16 cellular contexts compared by ENCODE assay signal in genomic region chr5:133921069-133921468, GRCh38. TPM values are rescaled to one million over a fixed set of nuclear protein-coding genes. Genes with fewer than 3 reads are reported as not detected.
DNase-seq lines count a peak whose midpoint lies in the region; ATAC-seq, FAIRE-seq and TF ChIP-seq lines count a peak whose summit lies in the region.
"Had no signal": no experiment of that assay in that cellular context is flagged by ENCODE, and none has a peak within 500 bp of the region (broad histone marks: within the 10 kb centered on the region; RNA-seq: fewer than 3 reads in every experiment).

No MANE protein-coding gene starts in this region.

- TF ChIP-seq CTCF in OCI-LY7 (conservative IDR thresholded peaks at IDR 0.05; ENCODE audit: low read length) (no peak), K562 (IDR thresholded peaks at IDR 0.05 in 2 of 3, conservative IDR thresholded peaks at IDR 0.05 in 1 of 3; ENCODE audit: insufficient read depth in 2 of 3, low read depth in 1 of 3, low read length in 3 of 3) (no peak)

- no peak for DNase-seq in activated naive CD4-positive, alpha-beta T cell treated with anti-CD3 and anti-CD28 coated beads, Interleukin-2, amount 50 U/mL, for 16 hours
- DNase-seq in OCI-LY7 (ENCODE audit: low spot score) (no peak), K562 (ENCODE audit: extremely low read depth in 1 of 4, low spot score in 3 of 4) (no peak), NK-92 (lab: John Stamatoyannopoulos, UW; ENCODE audit: unreplicated experiment) (no peak)
- DNase-seq in stimulated activated naive CD8-positive, alpha-beta T cell treated with anti-CD3 and anti-CD28 coated beads, Interleukin-15, amount 100 ng/mL, for 72 hours = no peak
- DNase-seq in activated CD8-positive, alpha-beta memory T cell treated with anti-CD3 and anti-CD28 coated beads, Interleukin-2, amount 10 ng/mL, durations not matched to agents 7 days and 5 days = no peak
- DNase-seq: Caco-2; CD8-positive, alpha-beta memory T cell; GF-D8 had no signal

- no peak for TF ChIP-seq EP300 in K562 (IDR thresholded peaks at IDR 0.05; ENCODE audit: low read length)

- H3K79me2 ChIP-seq in OCI-LY7 (ENCODE audit: insufficient read depth, low read depth, low read length) (no peaks in the 10 kb centered on the region), K562 (ENCODE audit: control insufficient read depth, insufficient read depth, low read length) (no peaks in the 10 kb centered on the region)

- intact Hi-C loops in OCI-LY7 (cut with micrococcal nuclease; ENCODE audit: unreplicated experiment) (no loop called here), K562 (cut with micrococcal nuclease) (no loop called here)

- peaks cover 5% of the 10 kb centered on the region for H3K27me3 Mint-ChIP-seq in activated naive CD4-positive, alpha-beta T cell treated with anti-CD3 and anti-CD28 coated beads, Interleukin-2, amount 50 U/mL, for 24 hours
- no peaks in the 10 kb centered on the region for H3K27me3 Mint-ChIP-seq in stimulated activated naive CD8-positive, alpha-beta T cell treated with anti-CD3 and anti-CD28 coated beads, Interleukin-15, amount 100 ng/mL, for 72 hours
- H3K27me3 Mint-ChIP-seq in activated CD8-positive, alpha-beta memory T cell treated with anti-CD3 and anti-CD28 coated beads, Interleukin-2, amount 10 ng/mL, durations not matched to agents 7 days and 5 days = peaks cover 17% of the 10 kb centered on the region

- TF ChIP-seq POLR2A in K562 (conservative IDR thresholded peaks at IDR 0.05) = no peak

- H4K20me1 ChIP-seq in OCI-LY7 (ENCODE audit: insufficient read depth, low read length) = no peaks in the 10 kb centered on the region
- no peaks in the 10 kb centered on the region for H4K20me1 ChIP-seq in K562 (replicated peaks; ENCODE audit: control insufficient read depth, insufficient read depth, low read length)

- H3K27ac ChIP-seq in OCI-LY7 (ENCODE audit: low read depth, low read length, poor library complexity, severe bottlenecking) (no peak overlapping the region), K562 (ENCODE audit: extremely low read depth, low read depth, low read length) (no peak overlapping the region)
- H3K27ac ChIP-seq: A549, HL-60 had no signal

- H3K36me3 Mint-ChIP-seq in activated naive CD4-positive, alpha-beta T cell treated with anti-CD3 and anti-CD28 coated beads, Interleukin-2, amount 50 U/mL, for 24 hours = no peaks in the 10 kb centered on the region
- H3K36me3 Mint-ChIP-seq in activated CD8-positive, alpha-beta memory T cell treated with anti-CD3 and anti-CD28 coated beads, Interleukin-2, amount 10 ng/mL, durations not matched to agents 7 days and 5 days = no peaks in the 10 kb centered on the region
- H3K36me3 Mint-ChIP-seq: CD14-positive monocyte; CD8-positive, alpha-beta memory T cell had no signal

- H3K4me1 Mint-ChIP-seq in activated naive CD4-positive, alpha-beta T cell treated with anti-CD3 and anti-CD28 coated beads, Interleukin-2, amount 50 U/mL, for 24 hours = no peaks in the 10 kb centered on the region
- peaks cover 54% of the 10 kb centered on the region for H3K4me1 Mint-ChIP-seq in stimulated activated naive CD8-positive, alpha-beta T cell treated with anti-CD3 and anti-CD28 coated beads, Interleukin-15, amount 100 ng/mL, for 72 hours
- H3K4me1 Mint-ChIP-seq in activated CD8-positive, alpha-beta memory T cell treated with anti-CD3 and anti-CD28 coated beads, Interleukin-2, amount 10 ng/mL, durations not matched to agents 7 days and 5 days = peaks cover 5% of the 10 kb centered on the region
- H3K4me1 Mint-ChIP-seq: CD14-positive monocyte; CD8-positive, alpha-beta memory T cell had no signal

- ATAC-seq in K562 = no peak
- ATAC-seq in stimulated activated naive CD8-positive, alpha-beta T cell treated with anti-CD3 and anti-CD28 coated beads, Interleukin-15, amount 100 ng/mL, for 72 hours = peak; percentile 38
- no peak for ATAC-seq in activated CD8-positive, alpha-beta memory T cell treated with anti-CD3 and anti-CD28 coated beads, Interleukin-2, amount 10 ng/mL, durations not matched to agents 7 days and 5 days
- ATAC-seq: A549 had no signal

- no peaks in the 10 kb centered on the region for H3K36me3 ChIP-seq in OCI-LY7 (ENCODE audit: insufficient read depth, low read length)
- no peaks in the 10 kb centered on the region for H3K36me3 ChIP-seq in K562 (ENCODE audit: control insufficient read depth, insufficient read depth, low read length)
- H3K36me3 ChIP-seq: HAP-1 had no signal

- POLR2A ChIA-PET in OCI-LY7 (lab: Charles Lee) (interaction anchor here (0.6 to 2.6 kb wide), 3 partner anchors 11 to 20 kb away, joined by 3 to 21 read pairs (median 4); no protein-coding TSS in a partner anchor), K562 (lab: Yijun Ruan, JAX) (interaction anchor here (0.6 kb wide), 1 partner anchor 17 kb away, joined by 3 read pairs; no protein-coding TSS in a partner anchor)

- no peak overlapping the region; the same call in 1 of the 2 replicates for H2AFZ ChIP-seq in OCI-LY7 (ENCODE audit: low read length)
- no peak overlapping the region for H2AFZ ChIP-seq in K562 (ENCODE audit: low read depth, low read length)

- H3K9me1 ChIP-seq in K562 (ENCODE audit: control insufficient read depth, insufficient read depth, low read length) = no peaks in the 10 kb centered on the region

- no TSS peak for BruUV-seq in OCI-LY7 (replicated peaks; lab: Mats Ljungman, UMichigan)
- BruUV-seq in K562 (replicated peaks; lab: Mats Ljungman, UMichigan) = no TSS peak

- H3K27ac Mint-ChIP-seq in activated naive CD4-positive, alpha-beta T cell treated with anti-CD3 and anti-CD28 coated beads, Interleukin-2, amount 50 U/mL, for 24 hours = peak overlapping the region; percentile 48
- no peak overlapping the region for H3K27ac Mint-ChIP-seq in stimulated activated naive CD8-positive, alpha-beta T cell treated with anti-CD3 and anti-CD28 coated beads, Interleukin-15, amount 100 ng/mL, for 72 hours
- no peak overlapping the region for H3K27ac Mint-ChIP-seq in activated CD8-positive, alpha-beta memory T cell treated with anti-CD3 and anti-CD28 coated beads, Interleukin-2, amount 10 ng/mL, durations not matched to agents 7 days and 5 days

- CTCF ChIA-PET in OCI-LY7 (lab: Charles Lee; ENCODE audit: unreplicated experiment) = no interaction called here
- CTCF ChIA-PET in K562 (lab: Yijun Ruan, JAX; ENCODE audit: low intra/inter-chr PET ratio) = no interaction called here
- CTCF ChIA-PET in activated CD8-positive, alpha-beta memory T cell treated with anti-CD3 and anti-CD28 coated beads, Interleukin-2, amount 10 ng/mL, durations not matched to agents 7 days and 5 days (lab: Charles Lee) = interaction anchor here (1.3 kb wide), 1 partner anchor 9 kb away, joined by 5 read pairs; no protein-coding TSS in a partner anchor

- 18% methylated on average over 4 of the region's 7 CpGs for WGBS in K562 (ENCODE audit: insufficient coverage, low coverage, missing lambda C conversion rate)

- no peak overlapping the region for H3K9ac ChIP-seq in K562 (ENCODE audit: insufficient read depth in 1 of 2, low read depth in 2 of 2, low read length in 2 of 2)

- TF ChIP-seq RAD21 in K562 (CRISPR knock-in tag; conservative IDR thresholded peaks at IDR 0.05 in 1 of 2, IDR thresholded peaks at IDR 0.05 in 1 of 2) = no peak

- FAIRE-seq in K562 (lab: Jason Lieb, UNC) = no peak
- FAIRE-seq: A549, GM19239, H1 had no signal

- H3K9me3 Mint-ChIP-seq in activated naive CD4-positive, alpha-beta T cell treated with anti-CD3 and anti-CD28 coated beads, Interleukin-2, amount 50 U/mL, for 24 hours = no peaks in the 10 kb centered on the region
- H3K9me3 Mint-ChIP-seq in stimulated activated naive CD8-positive, alpha-beta T cell treated with anti-CD3 and anti-CD28 coated beads, Interleukin-15, amount 100 ng/mL, for 72 hours = no peaks in the 10 kb centered on the region
- H3K9me3 Mint-ChIP-seq in activated CD8-positive, alpha-beta memory T cell treated with anti-CD3 and anti-CD28 coated beads, Interleukin-2, amount 10 ng/mL, durations not matched to agents 7 days and 5 days (ENCODE audit: low read depth) = no peaks in the 10 kb centered on the region
- H3K9me3 Mint-ChIP-seq: CD8-positive, alpha-beta memory T cell had no signal

- H3K4me3 ChIP-seq in OCI-LY7 (ENCODE audit: low read depth, low read length, poor library complexity, severe bottlenecking) (no peak overlapping the region), K562 (no peak overlapping the region)
- H3K4me3 ChIP-seq: A549, HAP-1 had no signal

- no peaks in the 10 kb centered on the region for H3K9me3 ChIP-seq in OCI-LY7 (ENCODE audit: low read length)
- no peaks in the 10 kb centered on the region for H3K9me3 ChIP-seq in K562 (replicated peaks; ENCODE audit: control insufficient read depth, insufficient read depth, low read depth, low read length)
- H3K9me3 ChIP-seq: A549, Caco-2, HAP-1 had no signal

- no peaks in the 10 kb centered on the region for H3K9me2 ChIP-seq in OCI-LY7 (ENCODE audit: insufficient read depth, low read length)

- H3K4me3 Mint-ChIP-seq in activated naive CD4-positive, alpha-beta T cell treated with anti-CD3 and anti-CD28 coated beads, Interleukin-2, amount 50 U/mL, for 24 hours = no peak overlapping the region
- no peak overlapping the region for H3K4me3 Mint-ChIP-seq in stimulated activated naive CD8-positive, alpha-beta T cell treated with anti-CD3 and anti-CD28 coated beads, Interleukin-15, amount 100 ng/mL, for 72 hours
- H3K4me3 Mint-ChIP-seq in activated CD8-positive, alpha-beta memory T cell treated with anti-CD3 and anti-CD28 coated beads, Interleukin-2, amount 10 ng/mL, durations not matched to agents 7 days and 5 days = no peak overlapping the region
- H3K4me3 Mint-ChIP-seq: CD14-positive monocyte; CD8-positive, alpha-beta memory T cell had no signal

- in situ Hi-C loops in K562 (cut with MboI) = no loop called here

- no peaks in the 10 kb centered on the region for H3K27me3 ChIP-seq in K562 (ENCODE audit: control insufficient read depth in 2 of 2, insufficient read depth in 2 of 2, low read length in 2 of 2)

- H3K4me1 ChIP-seq in OCI-LY7 (ENCODE audit: insufficient read depth, low read length, poor library complexity, severe bottlenecking) (peaks cover 68% of the 10 kb centered on the region), K562 (replicated peaks in 1 of 2; ENCODE audit: control insufficient read depth in 2 of 2, insufficient read depth in 2 of 2, low read length in 2 of 2) (peaks cover 7 to 15% of the 10 kb centered on the region in 2 experiments; a peak in 4 of 5 replicates)
- H3K4me1 ChIP-seq: HAP-1 had no signal

- H3K4me2 ChIP-seq in OCI-LY7 (ENCODE audit: low read length) = 0 out of 2 replicates have a peak overlapping the region, but pooled peaks have one; percentile 12
- H3K4me2 ChIP-seq in K562 (ENCODE audit: insufficient read depth, low read length) = no peak overlapping the region
- H3K4me2 ChIP-seq: A549 had no signal

RNA-seq across cellular contexts. Expression of gene C5orf15, which starts 47.4 kb away (rescaled TPM):
- total RNA-seq in OCI-LY7 (2014; rRNA removed; shearing (Covaris generic)) = 32.5 and 46.4 TPM in 2 replicates
- 32.2 and 39.2 TPM in 2 replicates for total RNA-seq in OCI-LY7 (2022)
- 43.2 and 55.8 TPM in 2 replicates for total RNA-seq in K562 (2011; cell fraction: chromatin; rRNA removed; ENCODE audit: low replicate concordance)
- 42.0 and 45.9 TPM in 2 replicates for total RNA-seq in K562 (2011; cell fraction: nucleolus; rRNA removed)
- total RNA-seq in K562 (2011; cell fraction: nucleoplasm; rRNA removed) = 49.2 and 65.0 TPM in 2 replicates
- 23.3 and 28.2 TPM in 2 replicates for total RNA-seq in K562 (2014; rRNA removed)
- 44.0 and 45.6 TPM in 2 replicates for total RNA-seq in K562 (2014; rRNA removed; fragmentation: Illumina TruSeq; extraction: Trizol)
- 35.5 and 36.3 TPM in 2 replicates for total RNA-seq in K562 (2015; rRNA removed; fragmentation: Illumina TruSeq; extraction: Trizol)
- 22.7 and 24.0 TPM in 2 replicates for total RNA-seq in K562 (2021)
- polyA plus RNA-seq in K562 (2011; rRNA removed) = 50.7 and 52.0 TPM in 2 replicates
- 25.2 and 36.2 TPM in 2 replicates for polyA plus RNA-seq in K562 (2011; cell fraction: cytosol; rRNA removed)
- 20.3 and 25.9 TPM in 2 replicates for polyA plus RNA-seq in K562 (2011; cell fraction: nucleus; rRNA removed)
- 23.1 and 36.4 TPM in 2 replicates for polyA plus RNA-seq in K562 (2012)
- polyA plus RNA-seq in K562 (2014; fragmentation: Illumina TruSeq; extraction: Trizol) = 46.4 and 49.8 TPM in 2 replicates
- 10 to 100 TPM; 30.0 to 32.5 TPM for polyA plus RNA-seq in K562 (2014; fragmentation: Nextera tagmentation; extraction: Ambion mirVana)
- 35.7 and 40.2 TPM in 2 replicates for polyA plus RNA-seq in K562 (2014; rRNA removed)
- 44.5 and 49.8 TPM in 2 replicates for polyA minus RNA-seq in K562 (2011; rRNA and poly(A)+ RNA removed)
- polyA minus RNA-seq in K562 (2011; cell fraction: cytosol; rRNA and poly(A)+ RNA removed) = 23.3 and 43.8 TPM in 2 replicates
- 9.3 and 15.6 TPM in 2 replicates for polyA minus RNA-seq in K562 (2011; cell fraction: nucleus; rRNA and poly(A)+ RNA removed)
- 10 to 100 TPM; 20.9 to 25.7 TPM for total RNA-seq in activated CD8-positive, alpha-beta memory T cell treated with anti-CD3 and anti-CD28 coated beads, Interleukin-2, amount 10 ng/mL, durations not matched to agents 7 days and 5 days
